Comparison of ENCODE assay signal across 17 cellular contexts in genomic region chr17:69579961-69580677, GRCh38.
"Had no signal": no experiment of that assay in that cellular context is flagged by ENCODE, and none has a peak within 500 bp of the region (broad histone marks: within the 10 kb centered on the region; RNA-seq: fewer than 3 reads in every experiment).

No MANE protein-coding gene starts in this region.

- H3K4me3 Mint-ChIP-seq: nephron progenitor cell had no signal

- H3K9me3 ChIP-seq: colonic mucosa, esophagus squamous epithelium, prostate gland, testis, upper lobe of right lung had no signal

- DNase-seq: activated CD4-positive, CD25-positive, alpha-beta regulatory T cell treated with anti-CD3 and anti-CD28 coated beads, Interleukin-2, amount 50 U/mL, for 72 hours; activated naive CD4-positive, alpha-beta T cell; colonic mucosa; esophagus squamous epithelium; hippocampal formation; kidney; left ventricle myocardium superior; mesenchymal stem cell; nephron progenitor cell; right cardiac atrium; small intestine; stimulated activated CD4-positive, alpha-beta T cell treated with anti-CD3 and anti-CD28 coated beads, Interleukin-4, amount 100 ng/mL, for 4 hours; stimulated activated CD8-positive, alpha-beta memory T cell treated with anti-CD3 and anti-CD28 coated beads, Interleukin-4, amount 100 ng/mL, for 48 hours; stimulated activated naive CD8-positive, alpha-beta T cell treated with anti-CD3 and anti-CD28 coated beads, Interleukin-15, amount 100 ng/mL, for 72 hours; testis; upper lobe of right lung had no signal

- H3K4me3 ChIP-seq: colonic mucosa, esophagus squamous epithelium, prostate gland, testis, upper lobe of right lung had no signal

- H3K36me3 ChIP-seq: colonic mucosa, esophagus squamous epithelium, prostate gland, upper lobe of right lung had no signal

- H3K27me3 ChIP-seq: colonic mucosa, esophagus squamous epithelium, testis, upper lobe of right lung had no signal

- H3K27ac ChIP-seq: colonic mucosa, esophagus squamous epithelium, prostate gland, testis, upper lobe of right lung had no signal

- H3K27ac Mint-ChIP-seq: nephron progenitor cell had no signal

- H3K4me1 ChIP-seq: colonic mucosa, prostate gland, testis had no signal

- ATAC-seq: left ventricle myocardium superior; stimulated activated naive CD8-positive, alpha-beta T cell treated with anti-CD3 and anti-CD28 coated beads, Interleukin-15, amount 100 ng/mL, for 72 hours; upper lobe of right lung had no signal

- H3K27me3 Mint-ChIP-seq: stimulated activated naive CD8-positive, alpha-beta T cell treated with anti-CD3 and anti-CD28 coated beads, Interleukin-15, amount 100 ng/mL, for 72 hours had no signal

- H3K9me3 Mint-ChIP-seq: nephron progenitor cell; stimulated activated naive CD8-positive, alpha-beta T cell treated with anti-CD3 and anti-CD28 coated beads, Interleukin-15, amount 100 ng/mL, for 72 hours had no signal
